Comparison of ENCODE assay signal across 1 cellular context in the genomic region with DNA sequence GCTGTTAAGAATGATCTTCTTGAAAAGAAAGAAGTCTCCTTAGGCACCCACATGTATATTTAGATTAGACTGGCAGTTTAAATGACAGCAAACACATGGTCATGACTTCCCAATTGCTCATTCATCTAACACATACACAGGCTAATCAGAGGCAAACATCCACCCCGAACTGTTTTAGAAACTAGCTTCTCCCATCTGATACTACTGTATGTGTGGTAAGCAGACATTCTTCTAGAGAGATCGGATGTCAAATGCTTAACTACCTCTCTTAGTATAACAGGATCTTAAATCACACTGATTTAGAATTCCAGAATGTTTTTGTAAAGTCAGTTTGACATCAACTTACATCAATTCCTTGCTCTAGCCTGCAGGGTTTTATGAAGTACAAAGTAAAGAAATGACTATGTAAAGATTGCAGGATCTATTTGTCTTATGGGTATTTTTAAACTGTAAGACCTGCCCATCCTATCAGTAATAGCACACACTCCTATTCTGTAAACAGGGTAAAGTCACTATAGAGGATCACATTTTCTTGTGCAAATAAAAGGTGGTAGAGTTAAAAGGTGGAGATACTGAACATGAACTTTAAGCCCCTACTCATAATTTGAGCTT.
A peak's percentile ranks its signal among the peaks of the same experiment; 100 is the strongest.
TF ChIP-seq lines count a peak whose summit lies in the region.

No MANE protein-coding gene starts in this region.

TF ChIP-seq in HEK293, 187 proteins besides CTCF, POLR2A, EP300 and RAD21 (continued from another document):
- TF ChIP-seq ZEB2 (tag by site-specific recombination; IDR thresholded peaks at IDR 0.05) (peak; percentile 68), ZNF10 (tag by site-specific recombination; IDR thresholded peaks at IDR 0.05) (0 out of 2 replicates have a peak, but pooled peaks have one; percentile 40), IKZF3 (tag by site-specific recombination; IDR thresholded peaks at IDR 0.05) (peak; percentile 69), OSR2 (tag by site-specific recombination; IDR thresholded peaks at IDR 0.05) (peak; percentile 94), ZNF843 (tag by site-specific recombination; IDR thresholded peaks at IDR 0.05) (peak; percentile 85), FEZF1 (tag by site-specific recombination; IDR thresholded peaks at IDR 0.05) (peak; percentile 87), ZNF350 (tag by site-specific recombination; IDR thresholded peaks at IDR 0.05) (no peak), KLF10 (tag by site-specific recombination; IDR thresholded peaks at IDR 0.05) (0 out of 2 replicates have a peak, but pooled peaks have one; percentile 43), OVOL3 (tag by site-specific recombination; IDR thresholded peaks at IDR 0.05) (0 out of 2 replicates have a peak, but pooled peaks have one; percentile 11), ZNF16 (tag by site-specific recombination; IDR thresholded peaks at IDR 0.05; ENCODE audit: low read depth) (no peak), ZNF571 (tag by site-specific recombination; IDR thresholded peaks at IDR 0.05) (no peak), TRIM28 (IDR thresholded peaks at IDR 0.05; ENCODE audit: borderline replicate concordance, low read length) (no peak), ZNF2 (tag by site-specific recombination; IDR thresholded peaks at IDR 0.05) (0 out of 2 replicates have a peak, but pooled peaks have one; percentile 44), GFI1B (tag by site-specific recombination; IDR thresholded peaks at IDR 0.05) (peak; percentile 77), SP7 (tag by site-specific recombination; IDR thresholded peaks at IDR 0.05) (peak; percentile 44; the same call in 1 of the 2 replicates), WT1 (tag by site-specific recombination; IDR thresholded peaks at IDR 0.05) (peak; percentile 75), ZNF366 (tag by site-specific recombination; conservative IDR thresholded peaks at IDR 0.05) (0 out of 2 replicates have a peak, but pooled peaks have one; percentile 16), ZNF677 (tag by site-specific recombination; IDR thresholded peaks at IDR 0.05) (no peak), KLF16 (tag by site-specific recombination; IDR thresholded peaks at IDR 0.05) (no peak)
- TF ChIP-seq, protein P1, sequence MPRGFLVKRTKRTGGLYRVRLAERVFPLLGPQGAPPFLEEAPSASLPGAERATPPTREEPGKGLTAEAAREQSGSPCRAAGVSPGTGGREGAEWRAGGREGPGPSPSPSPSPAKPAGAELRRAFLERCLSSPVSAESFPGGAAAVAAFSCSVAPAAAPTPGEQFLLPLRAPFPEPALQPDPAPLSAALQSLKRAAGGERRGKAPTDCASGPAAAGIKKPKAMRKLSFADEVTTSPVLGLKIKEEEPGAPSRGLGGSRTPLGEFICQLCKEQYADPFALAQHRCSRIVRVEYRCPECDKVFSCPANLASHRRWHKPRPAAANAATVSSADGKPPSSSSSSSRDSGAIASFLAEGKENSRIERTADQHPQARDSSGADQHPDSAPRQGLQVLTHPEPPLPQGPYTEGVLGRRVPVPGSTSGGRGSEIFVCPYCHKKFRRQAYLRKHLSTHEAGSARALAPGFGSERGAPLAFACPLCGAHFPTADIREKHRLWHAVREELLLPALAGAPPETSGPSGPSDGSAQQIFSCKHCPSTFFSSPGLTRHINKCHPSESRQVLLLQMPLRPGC (tag by site-specific recombination; IDR thresholded peaks at IDR 0.05), result 0 out of 2 replicates have a peak, but pooled peaks have one; percentile 46
- TF ChIP-seq, protein P2, sequence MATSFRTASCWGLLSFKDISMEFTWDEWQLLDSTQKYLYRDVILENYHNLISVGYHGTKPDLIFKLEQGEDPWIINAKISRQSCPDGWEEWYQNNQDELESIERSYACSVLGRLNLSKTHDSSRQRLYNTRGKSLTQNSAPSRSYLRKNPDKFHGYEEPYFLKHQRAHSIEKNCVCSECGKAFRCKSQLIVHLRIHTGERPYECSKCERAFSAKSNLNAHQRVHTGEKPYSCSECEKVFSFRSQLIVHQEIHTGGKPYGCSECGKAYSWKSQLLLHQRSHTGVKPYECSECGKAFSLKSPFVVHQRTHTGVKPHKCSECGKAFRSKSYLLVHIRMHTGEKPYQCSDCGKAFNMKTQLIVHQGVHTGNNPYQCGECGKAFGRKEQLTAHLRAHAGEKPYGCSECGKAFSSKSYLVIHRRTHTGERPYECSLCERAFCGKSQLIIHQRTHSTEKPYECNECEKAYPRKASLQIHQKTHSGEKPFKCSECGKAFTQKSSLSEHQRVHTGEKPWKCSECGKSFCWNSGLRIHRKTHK (tag by site-specific recombination; IDR thresholded peaks at IDR 0.05), result no peak
- TF ChIP-seq, protein P3, sequence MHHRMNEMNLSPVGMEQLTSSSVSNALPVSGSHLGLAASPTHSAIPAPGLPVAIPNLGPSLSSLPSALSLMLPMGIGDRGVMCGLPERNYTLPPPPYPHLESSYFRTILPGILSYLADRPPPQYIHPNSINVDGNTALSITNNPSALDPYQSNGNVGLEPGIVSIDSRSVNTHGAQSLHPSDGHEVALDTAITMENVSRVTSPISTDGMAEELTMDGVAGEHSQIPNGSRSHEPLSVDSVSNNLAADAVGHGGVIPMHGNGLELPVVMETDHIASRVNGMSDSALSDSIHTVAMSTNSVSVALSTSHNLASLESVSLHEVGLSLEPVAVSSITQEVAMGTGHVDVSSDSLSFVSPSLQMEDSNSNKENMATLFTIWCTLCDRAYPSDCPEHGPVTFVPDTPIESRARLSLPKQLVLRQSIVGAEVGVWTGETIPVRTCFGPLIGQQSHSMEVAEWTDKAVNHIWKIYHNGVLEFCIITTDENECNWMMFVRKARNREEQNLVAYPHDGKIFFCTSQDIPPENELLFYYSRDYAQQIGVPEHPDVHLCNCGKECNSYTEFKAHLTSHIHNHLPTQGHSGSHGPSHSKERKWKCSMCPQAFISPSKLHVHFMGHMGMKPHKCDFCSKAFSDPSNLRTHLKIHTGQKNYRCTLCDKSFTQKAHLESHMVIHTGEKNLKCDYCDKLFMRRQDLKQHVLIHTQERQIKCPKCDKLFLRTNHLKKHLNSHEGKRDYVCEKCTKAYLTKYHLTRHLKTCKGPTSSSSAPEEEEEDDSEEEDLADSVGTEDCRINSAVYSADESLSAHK (tag by site-specific recombination; IDR thresholded peaks at IDR 0.05), result peak; percentile 89
- TF ChIP-seq, protein P4, sequence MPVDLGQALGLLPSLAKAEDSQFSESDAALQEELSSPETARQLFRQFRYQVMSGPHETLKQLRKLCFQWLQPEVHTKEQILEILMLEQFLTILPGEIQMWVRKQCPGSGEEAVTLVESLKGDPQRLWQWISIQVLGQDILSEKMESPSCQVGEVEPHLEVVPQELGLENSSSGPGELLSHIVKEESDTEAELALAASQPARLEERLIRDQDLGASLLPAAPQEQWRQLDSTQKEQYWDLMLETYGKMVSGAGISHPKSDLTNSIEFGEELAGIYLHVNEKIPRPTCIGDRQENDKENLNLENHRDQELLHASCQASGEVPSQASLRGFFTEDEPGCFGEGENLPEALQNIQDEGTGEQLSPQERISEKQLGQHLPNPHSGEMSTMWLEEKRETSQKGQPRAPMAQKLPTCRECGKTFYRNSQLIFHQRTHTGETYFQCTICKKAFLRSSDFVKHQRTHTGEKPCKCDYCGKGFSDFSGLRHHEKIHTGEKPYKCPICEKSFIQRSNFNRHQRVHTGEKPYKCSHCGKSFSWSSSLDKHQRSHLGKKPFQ (tag by site-specific recombination; IDR thresholded peaks at IDR 0.05), result peak; percentile 39; the same call in 1 of the 2 replicates
- TF ChIP-seq, protein P5, sequence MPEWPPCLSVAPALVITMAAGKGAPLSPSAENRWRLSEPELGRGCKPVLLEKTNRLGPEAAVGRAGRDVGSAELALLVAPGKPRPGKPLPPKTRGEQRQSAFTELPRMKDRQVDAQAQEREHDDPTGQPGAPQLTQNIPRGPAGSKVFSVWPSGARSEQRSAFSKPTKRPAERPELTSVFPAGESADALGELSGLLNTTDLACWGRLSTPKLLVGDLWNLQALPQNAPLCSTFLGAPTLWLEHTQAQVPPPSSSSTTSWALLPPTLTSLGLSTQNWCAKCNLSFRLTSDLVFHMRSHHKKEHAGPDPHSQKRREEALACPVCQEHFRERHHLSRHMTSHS (tag by site-specific recombination; IDR thresholded peaks at IDR 0.05), result no peak
- TF ChIP-seq, protein P6, sequence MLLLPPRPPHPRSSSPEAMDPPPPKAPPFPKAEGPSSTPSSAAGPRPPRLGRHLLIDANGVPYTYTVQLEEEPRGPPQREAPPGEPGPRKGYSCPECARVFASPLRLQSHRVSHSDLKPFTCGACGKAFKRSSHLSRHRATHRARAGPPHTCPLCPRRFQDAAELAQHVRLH (tag by site-specific recombination; IDR thresholded peaks at IDR 0.05), result peak; percentile 78; the same call in 1 of the 2 replicates
